Comparison of ENCODE assay signal across 9 cellular contexts in the genomic region with DNA sequence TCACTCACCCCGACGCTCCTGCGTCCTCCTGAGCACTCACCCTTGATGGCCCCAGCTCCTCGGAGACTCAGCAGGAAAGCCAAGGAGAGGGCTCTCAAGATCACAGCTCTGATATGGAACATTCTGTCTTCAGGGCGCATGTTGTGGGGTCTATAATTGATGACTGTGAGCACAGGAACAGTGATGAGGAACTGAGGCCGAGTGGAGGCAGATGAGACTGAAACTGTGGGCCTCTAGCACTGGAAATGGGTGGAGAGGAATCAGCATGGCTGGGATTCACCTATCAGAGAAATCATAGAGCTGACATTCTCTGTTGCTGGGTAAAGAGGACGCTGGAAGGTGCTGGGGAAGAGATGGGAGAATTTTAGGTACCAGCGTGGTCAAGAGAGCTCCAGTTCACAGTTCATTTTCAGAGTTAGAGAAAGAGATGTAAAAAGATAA. TPM values are rescaled to one million over a fixed set of nuclear protein-coding genes. Genes with fewer than 3 reads are reported as not detected.
A peak's percentile ranks its signal among the peaks of the same experiment; 100 is the strongest.
DNase-seq lines count a peak whose midpoint lies in the region; ATAC-seq and TF ChIP-seq lines count a peak whose summit lies in the region.
"Had no signal": no experiment of that assay in that cellular context is flagged by ENCODE, and none has a peak within 500 bp of the region (broad histone marks: within the 10 kb centered on the region; RNA-seq: fewer than 3 reads in every experiment).

A gene (minus strand): TSS at position 219 of the 441 bp plus-strand sequence.

- peaks cover 5% of the 10 kb centered on the region for H3K4me1 ChIP-seq in HEK293 (ENCODE audit: control insufficient read depth, insufficient read depth, low read length)

- H3K36me3 Mint-ChIP-seq in activated CD4-positive, alpha-beta T cell treated with anti-CD3 and anti-CD28 coated beads for 36 hours (ENCODE audit: low read depth), result peaks cover 6% of the 10 kb centered on the region
- no peaks in the 10 kb centered on the region for H3K36me3 Mint-ChIP-seq in activated naive CD8-positive, alpha-beta T cell
- H3K36me3 Mint-ChIP-seq in nephron progenitor cell (ENCODE audit: low read depth), result no peaks in the 10 kb centered on the region

- H3K9me3 ChIP-seq in HEK293 (ENCODE audit: control insufficient read depth, insufficient read depth, low read depth, low read length), result no peaks in the 10 kb centered on the region

- peak; percentile 57 for DNase-seq in activated CD4-positive, alpha-beta T cell treated with anti-CD3 and anti-CD28 coated beads for 36 hours
- no peak for DNase-seq in activated CD4-positive, alpha-beta T cell treated with anti-CD3 and anti-CD28 coated beads, Interleukin-2, amount 50 U/mL, for 4 hours
- DNase-seq in NCI-H526 treated with DMSO at 0.1 percent for 48 hours (lab: John Stamatoyannopoulos, UW), result peak; percentile 19
- peak; percentile 59 for DNase-seq in iPS-NIHi11 (ENCODE audit: low spot score)
- DNase-seq in stimulated activated naive CD4-positive, alpha-beta T cell treated with Interleukin-2 at 50 U/mL for 16 hours (lab: John Stamatoyannopoulos, UW), result peak; percentile 18
- no peak for DNase-seq in nephron progenitor cell

- H3K4me3 Mint-ChIP-seq in activated CD4-positive, alpha-beta T cell treated with anti-CD3 and anti-CD28 coated beads for 36 hours, result peak within 1 kb of the TSS; percentile 79
- H3K4me3 Mint-ChIP-seq in activated naive CD8-positive, alpha-beta T cell, result peak within 1 kb of the TSS; percentile 79
- H3K4me3 Mint-ChIP-seq in nephron progenitor cell, result no peak within 1 kb of the TSS

- CTCF ChIA-PET in activated CD4-positive, alpha-beta T cell treated with anti-CD3 and anti-CD28 coated beads for 36 hours (lab: Charles Lee), result interaction anchor here (0.7 to 2.0 kb wide), 11 partner anchors 8 to 215 kb away, joined by 3 to 6 read pairs (median 4); a partner anchor contains a TSS
- CTCF ChIA-PET in HEK293 (lab: Yijun Ruan, JAX), result interaction anchor here (0.6 to 1.9 kb wide), 4 partner anchors 24 to 1243 kb away, joined by 3 to 5 read pairs (median 3); no protein-coding TSS in a partner anchor

- H3K27ac ChIP-seq in HEK293 (ENCODE audit: extremely low read depth, low read depth, low read length), result no peak within 1 kb of the TSS
- H3K27ac ChIP-seq: C4-2B had no signal

- POLR2A ChIA-PET in activated CD4-positive, alpha-beta T cell treated with anti-CD3 and anti-CD28 coated beads for 36 hours (lab: Charles Lee), result interaction anchor here (0.9 to 1.6 kb wide), 2 partner anchors 49 to 101 kb away, joined by 3 to 5 read pairs; no protein-coding TSS in a partner anchor
- POLR2A ChIA-PET in HEK293 (lab: Yijun Ruan, JAX), result interaction anchor here (1.3 kb wide), 1 partner anchor 55 kb away, joined by 3 read pairs; no protein-coding TSS in a partner anchor

- H3K27me3 Mint-ChIP-seq in activated CD4-positive, alpha-beta T cell treated with anti-CD3 and anti-CD28 coated beads for 36 hours, result peaks cover 4% of the 10 kb centered on the region
- H3K27me3 Mint-ChIP-seq in activated naive CD8-positive, alpha-beta T cell, result no peaks in the 10 kb centered on the region
- peaks cover 39% of the 10 kb centered on the region for H3K27me3 Mint-ChIP-seq in nephron progenitor cell (ENCODE audit: low read depth, poor library complexity)

- no peak within 1 kb of the TSS for H3K4me3 ChIP-seq in HEK293 (ENCODE audit: low read depth, low read length)

- H3K36me3 ChIP-seq in HEK293 (ENCODE audit: control insufficient read depth in 2 of 2, insufficient read depth in 1 of 2, low read length in 2 of 2), result peaks cover 0 to 13% of the 10 kb centered on the region in 2 experiments; a peak in 1 of 3 replicates

- TF ChIP-seq CTCF in HEK293 (tag by site-specific recombination; IDR thresholded peaks at IDR 0.05) (no peak), nephron progenitor cell (IDR thresholded peaks at IDR 0.05) (no peak)

- peak; percentile 79 for ATAC-seq in activated CD4-positive, alpha-beta T cell treated with anti-CD3 and anti-CD28 coated beads for 36 hours

- H3K9me3 Mint-ChIP-seq in activated CD4-positive, alpha-beta T cell treated with anti-CD3 and anti-CD28 coated beads for 36 hours (ENCODE audit: low read depth), result no peaks in the 10 kb centered on the region
- H3K9me3 Mint-ChIP-seq in activated naive CD8-positive, alpha-beta T cell (ENCODE audit: low read depth), result no peaks in the 10 kb centered on the region
- no peaks in the 10 kb centered on the region for H3K9me3 Mint-ChIP-seq in nephron progenitor cell

- peaks cover 33% of the 10 kb centered on the region for H3K4me1 Mint-ChIP-seq in activated CD4-positive, alpha-beta T cell treated with anti-CD3 and anti-CD28 coated beads for 36 hours
- peaks cover 46% of the 10 kb centered on the region for H3K4me1 Mint-ChIP-seq in activated naive CD8-positive, alpha-beta T cell (ENCODE audit: low read depth)
- peaks cover 15% of the 10 kb centered on the region for H3K4me1 Mint-ChIP-seq in nephron progenitor cell

- intact Hi-C loops in activated CD4-positive, alpha-beta T cell treated with anti-CD3 and anti-CD28 coated beads for 36 hours (cut with DNase I, micrococcal nuclease), result no loop called here

- H3K27ac Mint-ChIP-seq in activated CD4-positive, alpha-beta T cell treated with anti-CD3 and anti-CD28 coated beads for 36 hours, result peak within 1 kb of the TSS; percentile 84
- H3K27ac Mint-ChIP-seq in activated naive CD8-positive, alpha-beta T cell, result peak within 1 kb of the TSS; percentile 38
- H3K27ac Mint-ChIP-seq in nephron progenitor cell, result no peak within 1 kb of the TSS

TF ChIP-seq in HEK293, 187 proteins besides CTCF, POLR2A, EP300 and RAD21:
- TF ChIP-seq ZBTB17 (tag by site-specific recombination; IDR thresholded peaks at IDR 0.05), result peak; percentile 74; the same call in 1 of the 2 replicates
- TF ChIP-seq ZBTB20 (tag by site-specific recombination; IDR thresholded peaks at IDR 0.05), result peak; percentile 23; the same call in 1 of the 2 replicates
- no peak for TF ChIP-seq ZNF211 (tag by site-specific recombination; IDR thresholded peaks at IDR 0.05; ENCODE audit: low read depth)

RNA-seq across cellular contexts. Expression of the gene that starts here (rescaled TPM):
- 10 to 100 TPM; 11.5 to 13.3 TPM for total RNA-seq in activated CD4-positive, alpha-beta T cell treated with anti-CD3 and anti-CD28 coated beads for 36 hours

Comparison
In these comparisons a context has a peak if more than half of its experiments do, and no peak if none do; other contexts are left out.
1. DNase-seq: peak in activated CD4-positive, alpha-beta T cell treated with anti-CD3 and anti-CD28 coated beads for 36 hours (single experiment), NCI-H526 treated with DMSO at 0.1 percent for 48 hours (single experiment), iPS-NIHi11 (single experiment) and stimulated activated naive CD4-positive, alpha-beta T cell treated with Interleukin-2 at 50 U/mL for 16 hours (single experiment); none in activated CD4-positive, alpha-beta T cell treated with anti-CD3 and anti-CD28 coated beads, Interleukin-2, amount 50 U/mL, for 4 hours (0 of 2) and nephron progenitor cell (single experiment).